In genomic region chr9:10613413-10613812, GRCh38 we compare ENCODE assay signal across 9 cellular contexts. TPM values are rescaled to one million over a fixed set of nuclear protein-coding genes. Genes with fewer than 3 reads are reported as not detected.
DNase-seq lines count a peak whose midpoint lies in the region; TF ChIP-seq lines count a peak whose summit lies in the region.
"Had no signal": no experiment of that assay in that cellular context is flagged by ENCODE, and none has a peak within 500 bp of the region (broad histone marks: within the 10 kb centered on the region; RNA-seq: fewer than 3 reads in every experiment).

No MANE protein-coding gene starts in this region.

- no peak overlapping the region for H2AFZ ChIP-seq in fibroblast of lung (ENCODE audit: low read length)
- no peak overlapping the region for H2AFZ ChIP-seq in trophoblast cell (ENCODE audit: insufficient read depth, low read length, poor library complexity)

- H3K9me3 ChIP-seq in HEK293 (ENCODE audit: control insufficient read depth, insufficient read depth, low read depth, low read length) (no peaks in the 10 kb centered on the region), NT2/D1 (ENCODE audit: insufficient read depth, low read length) (no peaks in the 10 kb centered on the region), fibroblast of lung (ENCODE audit: control insufficient read depth, insufficient read depth, low read depth, low read length) (no peaks in the 10 kb centered on the region), trophoblast cell (ENCODE audit: insufficient read depth, low read depth, low read length) (no peaks in the 10 kb centered on the region), BE2C (no peaks in the 10 kb centered on the region)

- no peak overlapping the region for H3K27ac Mint-ChIP-seq in CD14-positive monocyte

- H3K4ac ChIP-seq in trophoblast cell (ENCODE audit: low read depth, low read length), result no peak overlapping the region

- no peaks in the 10 kb centered on the region for H3K79me2 ChIP-seq in fibroblast of lung (ENCODE audit: control insufficient read depth, insufficient read depth, low read length)
- H3K79me2 ChIP-seq in trophoblast cell (ENCODE audit: control insufficient read depth, insufficient read depth, low read length, poor library complexity), result no peaks in the 10 kb centered on the region

- no peak for TF ChIP-seq CTCF in HEK293 (tag by site-specific recombination; IDR thresholded peaks at IDR 0.05)
- no peak for TF ChIP-seq CTCF in fibroblast of lung (conservative IDR thresholded peaks at IDR 0.05 in 1 of 2, IDR thresholded peaks at IDR 0.05 in 1 of 2; ENCODE audit: low read depth in 1 of 2, low read length in 2 of 2)
- TF ChIP-seq CTCF in CD14-positive monocyte (IDR thresholded peaks at IDR 0.05), result no peak
- TF ChIP-seq CTCF in BE2C (IDR thresholded peaks at IDR 0.05; ENCODE audit: low read depth, low read length), result no peak; the same call in 1 of the 2 replicates

- H3K27me3 Mint-ChIP-seq in CD14-positive monocyte (ENCODE audit: low read depth in 3 of 3), result peaks cover 33 to 47% (median 40%) of the 10 kb centered on the region in 3 donors

- H2BK120ac ChIP-seq in trophoblast cell (ENCODE audit: insufficient read depth, low read length, poor library complexity), result no peak overlapping the region

- peaks cover 0 to 4% of the 10 kb centered on the region in 2 donors for H3K36me3 Mint-ChIP-seq in CD14-positive monocyte

- H3K4me1 ChIP-seq in HEK293 (ENCODE audit: control insufficient read depth, insufficient read depth, low read length) (no peaks in the 10 kb centered on the region), NT2/D1 (ENCODE audit: insufficient read depth, insufficient read length) (no peaks in the 10 kb centered on the region), fibroblast of lung (ENCODE audit: control insufficient read depth, extremely low read depth, insufficient read depth, low read length) (no peaks in the 10 kb centered on the region), trophoblast cell (ENCODE audit: control insufficient read depth in 1 of 2, insufficient read depth in 2 of 2, low read length in 2 of 2) (no peaks in the 10 kb centered on the region), BE2C (no peaks in the 10 kb centered on the region)

- H3K18ac ChIP-seq in trophoblast cell (ENCODE audit: low read length), result no peak overlapping the region

- peaks cover 5% of the 10 kb centered on the region for H3K4me1 Mint-ChIP-seq in CD14-positive monocyte

- no peak overlapping the region for H2AK5ac ChIP-seq in trophoblast cell (ENCODE audit: low read length)

- no peak overlapping the region for H4K8ac ChIP-seq in trophoblast cell (ENCODE audit: low read depth, low read length)

- H4K91ac ChIP-seq in trophoblast cell (ENCODE audit: low read depth, low read length), result no peak overlapping the region

- POLR2A ChIA-PET in HEK293 (lab: Yijun Ruan, JAX), result no interaction called here

- H3K9ac ChIP-seq in NT2/D1 (ENCODE audit: insufficient read length, low read depth), result peak overlapping the region; percentile 50
- H3K9ac ChIP-seq in fibroblast of lung (ENCODE audit: insufficient read depth, low read length), result no peak overlapping the region
- H3K9ac ChIP-seq in trophoblast cell (ENCODE audit: low read length), result no peak overlapping the region

- H3K27ac ChIP-seq in HEK293 (ENCODE audit: extremely low read depth, low read depth, low read length), result no peak overlapping the region
- no peak overlapping the region for H3K27ac ChIP-seq in fibroblast of lung (ENCODE audit: insufficient read depth, low read length)
- no peak overlapping the region for H3K27ac ChIP-seq in trophoblast cell (ENCODE audit: low read depth, low read length)

- CTCF ChIA-PET in HEK293 (lab: Yijun Ruan, JAX), result no interaction called here

- no peak overlapping the region for H2BK12ac ChIP-seq in trophoblast cell (ENCODE audit: low read length)

- no peak overlapping the region for H4K12ac ChIP-seq in trophoblast cell (ENCODE audit: low read depth, low read length)

- H3K4me3 ChIP-seq in HEK293 (ENCODE audit: low read depth, low read length) (peak overlapping the region; percentile 48), NT2/D1 (ENCODE audit: insufficient read length, low read depth) (peak overlapping the region; percentile 68), fibroblast of lung (replicated peaks in 1 of 4; ENCODE audit: control extremely low read depth in 1 of 4, insufficient read depth in 1 of 4, low read depth in 3 of 4, low read length in 4 of 4) (peak overlapping the region in 1 of 4 experiments; percentile 34), trophoblast cell (ENCODE audit: low read depth, low read length) (peak overlapping the region; percentile 76), BE2C (ENCODE audit: low read depth, low read length) (no peak overlapping the region; the same call in 1 of the 2 replicates)

- H3K27me3 ChIP-seq in NT2/D1 (ENCODE audit: insufficient read depth, insufficient read length) (peaks cover 30% of the 10 kb centered on the region), fibroblast of lung (ENCODE audit: control insufficient read depth, insufficient read depth, low read length) (peaks cover 6% of the 10 kb centered on the region), trophoblast cell (ENCODE audit: insufficient read depth, low read length) (peaks cover 12% of the 10 kb centered on the region), BE2C (peaks cover 26% of the 10 kb centered on the region)

- no peaks in the 10 kb centered on the region for H3K79me1 ChIP-seq in trophoblast cell (ENCODE audit: low read length)

- H4K20me1 ChIP-seq in fibroblast of lung (ENCODE audit: control insufficient read depth, extremely low read depth, insufficient read depth, low read length), result no peaks in the 10 kb centered on the region

- intact Hi-C loops in CD14-positive monocyte (cut with micrococcal nuclease), result no loop called here

- H3K4me2 ChIP-seq in fibroblast of lung (ENCODE audit: extremely low read depth, insufficient read depth, low read length) (peak overlapping the region; percentile 25), trophoblast cell (ENCODE audit: low read length) (peak overlapping the region; percentile 100)

- H3K23ac ChIP-seq in trophoblast cell (ENCODE audit: low read length), result no peak overlapping the region

- H3K14ac ChIP-seq in trophoblast cell (ENCODE audit: low read length), result no peak overlapping the region

- no peak overlapping the region for H2BK5ac ChIP-seq in trophoblast cell (ENCODE audit: low read depth, low read length, poor library complexity)

- H3K4me3 Mint-ChIP-seq in CD14-positive monocyte, result peak overlapping the region in 1 of 2 donors; percentile 80

- no peaks in the 10 kb centered on the region for H3K36me3 ChIP-seq in HEK293 (ENCODE audit: control insufficient read depth in 2 of 2, insufficient read depth in 1 of 2, low read length in 2 of 2)
- H3K36me3 ChIP-seq in NT2/D1 (ENCODE audit: insufficient read depth, insufficient read length, low read length), result no peaks in the 10 kb centered on the region
- H3K36me3 ChIP-seq in fibroblast of lung (ENCODE audit: control insufficient read depth, insufficient read depth, low read length), result no peaks in the 10 kb centered on the region
- H3K36me3 ChIP-seq in trophoblast cell (ENCODE audit: control insufficient read depth in 1 of 2, insufficient read depth in 2 of 2, low read length in 2 of 2), result no peaks in the 10 kb centered on the region
- H3K36me3 ChIP-seq in BE2C, result no peaks in the 10 kb centered on the region

- DNase-seq in NT2/D1 (ENCODE audit: low read depth, low spot score), result no peak
- no peak for DNase-seq in fibroblast of lung (ENCODE audit: low read depth in 2 of 2)
- DNase-seq in trophoblast cell, result no peak
- DNase-seq in COLO668 (lab: John Stamatoyannopoulos, UW; ENCODE audit: unreplicated experiment), result no peak
- DNase-seq in CD14-positive monocyte (ENCODE audit: low spot score), result no peak
- no peak for DNase-seq in BE2C
- DNase-seq: amniotic stem cell, GDM1 had no signal

- peaks cover 0 to 15% (median 4%) of the 10 kb centered on the region in 7 donors for H3K9me3 Mint-ChIP-seq in CD14-positive monocyte

- no CpG with 5 or more reads among the region's 13 CpGs for WGBS in trophoblast cell (ENCODE audit: extremely low coverage, insufficient coverage, insufficient read length)

TF ChIP-seq in HEK293, 187 proteins besides CTCF, POLR2A, EP300 and RAD21:
- TF ChIP-seq ZSCAN23 (tag by site-specific recombination; IDR thresholded peaks at IDR 0.05), result no peak
TF ChIP-seq in HEK293: peak in this region for 0.

RNA-seq across cellular contexts. Expression of gene PTPRD, which starts 0.6 kb away (rescaled TPM):
- 3.3 and 4.8 TPM in 2 replicates for total RNA-seq in fibroblast of lung
- polyA plus RNA-seq in fibroblast of lung, result 0.35 and 2.2 TPM in 2 replicates
- 0.15 and 1.1 TPM in 2 replicates for polyA plus RNA-seq in fibroblast of lung (2012)
- polyA minus RNA-seq in fibroblast of lung (ENCODE audit: low replicate concordance), result 20.1 TPM in 1 of 2 replicates, not detected in the other
- 42.1 and 44.9 TPM in 2 replicates for polyA plus RNA-seq in trophoblast cell (2013)
- polyA plus RNA-seq in CD14-positive monocyte, result not detected
- polyA plus RNA-seq in BE2C (2012; ENCODE audit: insufficient read depth, insufficient read length, low read depth), result 0.42 TPM
